ENCODE assay signal across 18 cellular contexts in genomic region chr4:8790749-8791148, GRCh38.
A peak's percentile ranks its signal among the peaks of the same experiment; 100 is the strongest.
DNase-seq lines count a peak whose midpoint lies in the region; FAIRE-seq and TF ChIP-seq lines count a peak whose summit lies in the region.
"Had no signal": no experiment of that assay in that cellular context is flagged by ENCODE, and none has a peak within 500 bp of the region (broad histone marks: within the 10 kb centered on the region; RNA-seq: fewer than 3 reads in every experiment).

No MANE protein-coding gene starts in this region.

- H3K9me3 Mint-ChIP-seq in activated naive CD8-positive, alpha-beta T cell treated with anti-CD3 and anti-CD28 coated beads for 36 hours: no peaks in the 10 kb centered on the region
- H3K9me3 Mint-ChIP-seq: CD4-positive, alpha-beta memory T cell had no signal

- no peak overlapping the region for H3K4me3 Mint-ChIP-seq in activated naive CD8-positive, alpha-beta T cell treated with anti-CD3 and anti-CD28 coated beads for 36 hours

- H3K9ac ChIP-seq in H1 (replicated peaks in 1 of 4; ENCODE audit: extremely low read depth in 1 of 4, low read depth in 3 of 4, low read length in 3 of 4) (no peak overlapping the region), neuronal stem cell (ENCODE audit: low read depth, low read length, poor library complexity) (peak overlapping the region; percentile 71)

- H3K27ac ChIP-seq in H1 (ENCODE audit: low read depth, low read length) (no peak overlapping the region), neuronal stem cell (replicated peaks; ENCODE audit: low read length) (no peak overlapping the region)

- no peaks in the 10 kb centered on the region; a peak in 1 of 7 replicates for H3K4me1 ChIP-seq in H1 (replicated peaks in 1 of 4; ENCODE audit: control insufficient read depth in 3 of 4, insufficient read depth in 4 of 4, low read length in 3 of 4)
- H3K4me1 ChIP-seq in neuronal stem cell (ENCODE audit: control insufficient read depth in 2 of 2, insufficient read depth in 1 of 2, low read depth in 1 of 2, low read length in 2 of 2): peaks cover 0 to 10% of the 10 kb centered on the region in 2 donors

- no peaks in the 10 kb centered on the region for H3K27me3 Mint-ChIP-seq in activated naive CD8-positive, alpha-beta T cell treated with anti-CD3 and anti-CD28 coated beads for 36 hours
- H3K27me3 Mint-ChIP-seq: CD4-positive, alpha-beta memory T cell had no signal

- no peak overlapping the region for H3K4me3 ChIP-seq in H1 (ENCODE audit: extremely low read depth in 1 of 4, insufficient read depth in 2 of 4, low read depth in 3 of 4, low read length in 4 of 4)
- H3K4me3 ChIP-seq in neuronal stem cell (ENCODE audit: low read length in 2 of 2): peak overlapping the region in 1 of 2 donors; percentile 7

- DNase-seq in HTR-8/SVneo (ENCODE audit: insufficient read length, low spot score) (no peak), H1 (ENCODE audit: low read depth in 1 of 2, low spot score in 2 of 2) (no peak), neuronal stem cell (ENCODE audit: low spot score) (no peak), GM20000 (ENCODE audit: low spot score) (no peak), NCI-H82 (lab: John Stamatoyannopoulos, UW) (no peak)
- no peak for DNase-seq in activated naive CD8-positive, alpha-beta T cell treated with anti-CD3 and anti-CD28 coated beads for 36 hours
- DNase-seq: C1 segment of cervical spinal cord; Calu3; CD4-positive, alpha-beta memory T cell; COR-L47; DMS53; DMS79 treated with DMSO at 0.1 percent for 48 hours; GF-D8; GOT3; H7; HCEC 1CT had no signal

- POLR2A ChIA-PET in H1 (lab: Charles Lee; ENCODE audit: partially characterized antibody): no interaction called here

- H4K5ac ChIP-seq in H1 (ENCODE audit: insufficient read length, low read depth, low read length): no peak overlapping the region

- H4K8ac ChIP-seq in H1 (ENCODE audit: extremely low read depth, insufficient read depth, low read length): no peak overlapping the region
- no peak overlapping the region for H4K8ac ChIP-seq in neuronal stem cell (ENCODE audit: low read depth, low read length)

- TF ChIP-seq POLR2A in H1 (IDR thresholded peaks at IDR 0.05; ENCODE audit: control extremely low read depth in 1 of 2, low read depth in 2 of 2, low read length in 2 of 2): no peak

- H2BK120ac ChIP-seq in H1 (replicated peaks; ENCODE audit: low read depth, low read length) (no peak overlapping the region), neuronal stem cell (ENCODE audit: low read depth, low read length) (no peak overlapping the region)

- H3K27ac Mint-ChIP-seq in activated naive CD8-positive, alpha-beta T cell treated with anti-CD3 and anti-CD28 coated beads for 36 hours: no peak overlapping the region
- H3K27ac Mint-ChIP-seq: CD4-positive, alpha-beta memory T cell had no signal

- FAIRE-seq in HTR-8/SVneo (lab: Jason Lieb, UNC) (peak; percentile 60), H1 (lab: Jason Lieb, UNC) (no peak)
- FAIRE-seq: GM12891, GM18507 had no signal

- H3K18ac ChIP-seq in H1 (ENCODE audit: extremely low read depth, low read length): no peak overlapping the region
- H3K18ac ChIP-seq in neuronal stem cell (ENCODE audit: low read length): peak overlapping the region; percentile 3

- H3K9me3 ChIP-seq in H1 (ENCODE audit: insufficient read depth in 2 of 2, low read depth in 1 of 2, low read length in 1 of 2) (no peaks in the 10 kb centered on the region), neuronal stem cell (replicated peaks in 1 of 2; ENCODE audit: control insufficient read depth in 2 of 2, insufficient read depth in 1 of 2, low read depth in 1 of 2, low read length in 2 of 2) (peaks cover 0 to 9% of the 10 kb centered on the region in 2 donors)

- H2BK5ac ChIP-seq in H1 (ENCODE audit: low read depth, low read length): no peak overlapping the region; the same call in 1 of the 2 replicates
- no peak overlapping the region for H2BK5ac ChIP-seq in neuronal stem cell (ENCODE audit: low read length)

- no peak for TF ChIP-seq EP300 in H1 (IDR thresholded peaks at IDR 0.05; ENCODE audit: borderline replicate concordance in 1 of 2, low read depth in 2 of 2, low read length in 2 of 2)

- TF ChIP-seq CTCF in H1 (IDR thresholded peaks at IDR 0.05; ENCODE audit: control extremely low read depth in 1 of 3, insufficient read depth in 1 of 3, low read depth in 1 of 3, low read length in 3 of 3): no peak
- TF ChIP-seq CTCF in GM20000 (IDR thresholded peaks at IDR 0.05; ENCODE audit: extremely low read depth, missing control alignments): no peak

- H2BK12ac ChIP-seq in H1 (ENCODE audit: low read depth, low read length) (peak overlapping the region; percentile 84; the same call in 1 of the 2 replicates), neuronal stem cell (ENCODE audit: low read length) (no peak overlapping the region)

- H3K27me3 ChIP-seq in H1 (replicated peaks in 1 of 4; ENCODE audit: control insufficient read depth in 3 of 4, extremely low read depth in 1 of 4, insufficient read depth in 3 of 4, low read length in 3 of 4) (no peaks in the 10 kb centered on the region; a peak in 1 of 7 replicates), neuronal stem cell (ENCODE audit: control insufficient read depth in 3 of 3, insufficient read depth in 3 of 3, low read depth in 1 of 3, low read length in 3 of 3) (peaks cover 0 to 17% (median 3%) of the 10 kb centered on the region in 3 experiments)

- H3K4me1 Mint-ChIP-seq in activated naive CD8-positive, alpha-beta T cell treated with anti-CD3 and anti-CD28 coated beads for 36 hours: no peaks in the 10 kb centered on the region
- H3K4me1 Mint-ChIP-seq: CD4-positive, alpha-beta memory T cell had no signal

- no peaks in the 10 kb centered on the region for H3K79me2 ChIP-seq in H1 (ENCODE audit: control insufficient read depth in 1 of 2, insufficient read depth in 2 of 2, low read length in 2 of 2)

- 91% methylated on average over 6 of the region's 6 CpGs; no CpG with 5 or more reads in 1 of the 2 experiments for WGBS in H1 (ENCODE audit: extremely low coverage in 1 of 2, insufficient coverage in 1 of 2, insufficient read length in 1 of 2, insufficient replicate concordance in 2 of 2, low coverage in 1 of 2, low lambda C conversion rate in 2 of 2, missing lambda C conversion rate in 1 of 2), 2 experiments
- no CpG with 5 or more reads among the region's 6 CpGs for WGBS in neuronal stem cell (ENCODE audit: extremely low coverage in 2 of 2, insufficient read length in 2 of 2, insufficient replicate concordance in 1 of 2), 2 donors

- no peak overlapping the region for H3K56ac ChIP-seq in H1 (replicated peaks; ENCODE audit: insufficient read length, low read depth, low read length)

- H2AFZ ChIP-seq in H1 (ENCODE audit: low read length): no peak overlapping the region
- no peak overlapping the region for H2AFZ ChIP-seq in neuronal stem cell (ENCODE audit: low read length)

- peaks cover 0 to 10% of the 10 kb centered on the region in 2 experiments for H4K20me1 ChIP-seq in H1 (replicated peaks in 1 of 2; ENCODE audit: control insufficient read depth in 1 of 2, insufficient read depth in 2 of 2, low read length in 2 of 2)

- H3K4ac ChIP-seq in H1 (replicated peaks; ENCODE audit: insufficient read length, low read depth, low read length): no peak overlapping the region
- H3K4ac ChIP-seq in neuronal stem cell (ENCODE audit: low read length): peak overlapping the region; percentile 58

- no peaks in the 10 kb centered on the region for H3K79me1 ChIP-seq in H1 (ENCODE audit: low read depth, low read length)
- H3K79me1 ChIP-seq in neuronal stem cell (ENCODE audit: low read depth, low read length): peaks cover 3% of the 10 kb centered on the region

- peaks cover 2% of the 10 kb centered on the region; the same call in 1 of the 2 replicates for H3K23me2 ChIP-seq in H1 (ENCODE audit: low read depth, low read length)

- no peak overlapping the region for H4K91ac ChIP-seq in H1 (replicated peaks; ENCODE audit: insufficient read length, low read length)
- peak overlapping the region; percentile 5 for H4K91ac ChIP-seq in neuronal stem cell (ENCODE audit: low read depth, low read length, poor library complexity)

- H3K23ac ChIP-seq in H1 (ENCODE audit: insufficient read length) (peak overlapping the region; percentile 19), neuronal stem cell (ENCODE audit: low read depth, low read length, poor library complexity) (peak overlapping the region; percentile 96)

- H3K4me2 ChIP-seq in H1 (ENCODE audit: insufficient read depth in 1 of 2, low read depth in 2 of 2, low read length in 2 of 2) (no peak overlapping the region), neuronal stem cell (ENCODE audit: insufficient read depth, low read length, poor library complexity, severe bottlenecking) (no peak overlapping the region)

- H3K14ac ChIP-seq in H1 (ENCODE audit: insufficient read length) (no peak overlapping the region), neuronal stem cell (ENCODE audit: low read length) (peak overlapping the region; percentile 90)

- H3K36me3 Mint-ChIP-seq in activated naive CD8-positive, alpha-beta T cell treated with anti-CD3 and anti-CD28 coated beads for 36 hours: no peaks in the 10 kb centered on the region
- H3K36me3 Mint-ChIP-seq: CD4-positive, alpha-beta memory T cell had no signal

- no peaks in the 10 kb centered on the region for H3K36me3 ChIP-seq in H1 (ENCODE audit: control insufficient read depth in 2 of 4, insufficient read depth in 4 of 4, low read length in 3 of 4)
- H3K36me3 ChIP-seq in neuronal stem cell (replicated peaks in 1 of 2; ENCODE audit: control insufficient read depth in 2 of 2, insufficient read depth in 2 of 2, low read length in 2 of 2): no peaks in the 10 kb centered on the region

- no peak overlapping the region for H2BK20ac ChIP-seq in H1 (ENCODE audit: low read length)

- no peak overlapping the region; the same call in 1 of the 2 replicates for H2AK5ac ChIP-seq in H1 (ENCODE audit: low read depth, low read length)
- H2AK5ac ChIP-seq in neuronal stem cell (ENCODE audit: low read depth, low read length): no peak overlapping the region

- CTCF ChIA-PET in H1 (lab: Charles Lee; ENCODE audit: partially characterized antibody): no interaction called here

- TF ChIP-seq RAD21 in H1 (IDR thresholded peaks at IDR 0.05 in 1 of 2, conservative IDR thresholded peaks at IDR 0.05 in 1 of 2; ENCODE audit: low read depth in 2 of 2, low read length in 2 of 2): no peak

- H2BK15ac ChIP-seq in H1 (ENCODE audit: low read length): no peak overlapping the region
- peak overlapping the region; percentile 32 for H2BK15ac ChIP-seq in neuronal stem cell (ENCODE audit: low read length)

TF ChIP-seq in H1, 55 proteins besides CTCF, POLR2A, EP300 and RAD21 (continues in another document):
- TF ChIP-seq ATF2 (IDR thresholded peaks at IDR 0.05; ENCODE audit: low read length) (no peak), CEBPB (IDR thresholded peaks at IDR 0.05; ENCODE audit: low read depth, low read length) (no peak)
